ENCODE assay signal across 18 cellular contexts in genomic region chr19:17048885-17049453, GRCh38. TPM values are rescaled to one million over a fixed set of nuclear protein-coding genes. Genes with fewer than 3 reads are reported as not detected.
A peak's percentile ranks its signal among the peaks of the same experiment; 100 is the strongest.
DNase-seq lines count a peak whose midpoint lies in the region; ATAC-seq, FAIRE-seq and TF ChIP-seq lines count a peak whose summit lies in the region.
"Had no signal": no experiment of that assay in that cellular context is flagged by ENCODE, and none has a peak within 500 bp of the region (broad histone marks: within the 10 kb centered on the region; RNA-seq: fewer than 3 reads in every experiment).

No MANE protein-coding gene starts in this region.

- intact Hi-C loops in PC-9 (cut with micrococcal nuclease; ENCODE audit: unreplicated experiment): no loop called here
- intact Hi-C loops in sciatic nerve (cut with DNase I): no loop called here

- POLR2A ChIA-PET in PC-9 (lab: Charles Lee; ENCODE audit: unreplicated experiment): no interaction called here

- no peak overlapping the region for H2BK120ac ChIP-seq in mesenchymal stem cell (ENCODE audit: low read depth, low read length)

- H3K4me3 ChIP-seq in PC-9 (no peak overlapping the region), bronchial epithelial cell (ENCODE audit: low read depth, low read length) (no peak overlapping the region), mesenchymal stem cell (ENCODE audit: insufficient read depth in 1 of 2, low read depth in 1 of 2, low read length in 2 of 2) (no peak overlapping the region)

- H2AFZ ChIP-seq in PC-9 (no peak overlapping the region), mesenchymal stem cell (ENCODE audit: low read depth, low read length) (no peak overlapping the region)

- H3K27me3 ChIP-seq in PC-9 (ENCODE audit: insufficient read depth, low read depth): no peaks in the 10 kb centered on the region
- no peaks in the 10 kb centered on the region for H3K27me3 ChIP-seq in bronchial epithelial cell (ENCODE audit: control insufficient read depth, insufficient read depth, low read length)
- peaks cover 1 to 6% of the 10 kb centered on the region in 2 experiments for H3K27me3 ChIP-seq in mesenchymal stem cell (ENCODE audit: control insufficient read depth in 1 of 2, insufficient read depth in 1 of 2, low read length in 2 of 2)

- H3K4ac ChIP-seq in mesenchymal stem cell (ENCODE audit: low read depth in 1 of 2, low read length in 2 of 2): no peak overlapping the region

- WGBS in mesenchymal stem cell: 89% methylated on average over 16 of the region's 16 CpGs

- no peak overlapping the region for H3K23ac ChIP-seq in mesenchymal stem cell (ENCODE audit: low read length in 2 of 2)

- DNase-seq in PC-9 (no peak), bronchial epithelial cell (ENCODE audit: low read depth) (no peak), mesenchymal stem cell (no peak), sciatic nerve (ENCODE audit: low spot score) (no peak), NCI-H2107 treated with DMSO at 0.1 percent for 48 hours (lab: John Stamatoyannopoulos, UW; ENCODE audit: unreplicated experiment) (no peak), T-helper 2 cell (no peak), NCI-H82 (lab: John Stamatoyannopoulos, UW) (no peak)
- DNase-seq: CD8-positive, alpha-beta T cell; COR-L47; DMS153; DMS79 treated with DMSO at 0.1 percent for 48 hours had no signal

- H3K9me3 ChIP-seq in PC-9 (ENCODE audit: insufficient read depth, low read depth) (no peaks in the 10 kb centered on the region), mesenchymal stem cell (ENCODE audit: control insufficient read depth, low read length) (no peaks in the 10 kb centered on the region)

- H3K4me2 ChIP-seq in PC-9 (peak overlapping the region; percentile 30), mesenchymal stem cell (ENCODE audit: low read length, poor library complexity, severe bottlenecking) (no peak overlapping the region)

- 0 out of 2 replicates have a peak, but pooled peaks cover 7% of the 10 kb centered on the region for H3K36me3 ChIP-seq in PC-9 (ENCODE audit: low read depth)
- H3K36me3 ChIP-seq in bronchial epithelial cell (ENCODE audit: control insufficient read depth, insufficient read depth, low read length): no peaks in the 10 kb centered on the region
- peaks cover 11% of the 10 kb centered on the region in 2 experiments for H3K36me3 ChIP-seq in mesenchymal stem cell (ENCODE audit: control insufficient read depth in 1 of 2, insufficient read depth in 2 of 2, low read depth in 1 of 2, low read length in 2 of 2)

- no peak overlapping the region for H3K18ac ChIP-seq in mesenchymal stem cell (ENCODE audit: low read depth in 1 of 2, low read length in 2 of 2)

- no peak overlapping the region for H3K14ac ChIP-seq in mesenchymal stem cell (ENCODE audit: low read length in 2 of 2)

- H4K91ac ChIP-seq in mesenchymal stem cell (ENCODE audit: low read length): no peak overlapping the region

- no peak overlapping the region for H2AK5ac ChIP-seq in mesenchymal stem cell (ENCODE audit: low read length, severe bottlenecking)

- no peaks in the 10 kb centered on the region for H3K79me1 ChIP-seq in mesenchymal stem cell (replicated peaks; ENCODE audit: low read length, poor library complexity, severe bottlenecking)

- peak overlapping the region; percentile 11 for H3K9ac ChIP-seq in mesenchymal stem cell (ENCODE audit: low read length)

- H2BK5ac ChIP-seq in mesenchymal stem cell (ENCODE audit: low read depth, low read length, poor library complexity, severe bottlenecking): no peak overlapping the region

- H2BK12ac ChIP-seq in mesenchymal stem cell (ENCODE audit: low read length in 2 of 2): no peak overlapping the region

- CTCF ChIA-PET in PC-9 (lab: Charles Lee): no interaction called here

- TF ChIP-seq CTCF in PC-9 (conservative IDR thresholded peaks at IDR 0.05) (no peak), bronchial epithelial cell (IDR thresholded peaks at IDR 0.05; ENCODE audit: insufficient read depth, low read length, severe bottlenecking) (no peak)

- ATAC-seq in sciatic nerve: peak; percentile 50
- ATAC-seq: CD8-positive, alpha-beta T cell had no signal

- H3K79me2 ChIP-seq in PC-9 (ENCODE audit: low read depth): no peaks in the 10 kb centered on the region

- peak; percentile 43 for FAIRE-seq in bronchial epithelial cell (lab: Jason Lieb, UNC)
- FAIRE-seq: A204.1, D721Med, G401.6, GM12891, GM19239, H1 had no signal

- no peak overlapping the region for H2BK15ac ChIP-seq in mesenchymal stem cell (ENCODE audit: low read depth, poor library complexity, severe bottlenecking)

- no peaks in the 10 kb centered on the region for H4K20me1 ChIP-seq in PC-9 (ENCODE audit: insufficient read depth)

- H3K27ac ChIP-seq in PC-9 (peak overlapping the region; percentile 38), mesenchymal stem cell (ENCODE audit: low read length, poor library complexity, severe bottlenecking) (no peak overlapping the region)
- H3K27ac ChIP-seq: HL-60 had no signal

- H4K8ac ChIP-seq in mesenchymal stem cell (ENCODE audit: low read length): peak overlapping the region; percentile 42

- H3F3A ChIP-seq in PC-9 (ENCODE audit: insufficient read depth, low read depth): peaks cover 37% of the 10 kb centered on the region

- BruUV-seq in PC-9 (replicated peaks; lab: Mats Ljungman, UMichigan): no TSS peak

- H3K9me2 ChIP-seq in PC-9 (ENCODE audit: insufficient read depth): no peaks in the 10 kb centered on the region

- H3K4me1 ChIP-seq in PC-9 (replicated peaks; ENCODE audit: insufficient read depth) (peaks cover 12% of the 10 kb centered on the region), mesenchymal stem cell (ENCODE audit: control insufficient read depth, insufficient read depth, low read depth, low read length) (peaks cover 3% of the 10 kb centered on the region)

RNA-seq across cellular contexts. Expression of gene CPAMD8, which starts 22.4 kb away (rescaled TPM):
- total RNA-seq in PC-9 (2021) (23.7 and 25.8 TPM in 2 replicates), bronchial epithelial cell (0.53 and 1.9 TPM in 2 replicates), sciatic nerve (9.6 TPM)
- 3.7 TPM for polyA plus RNA-seq in mesenchymal stem cell (2013, experiment 1 of 2)
- 3.3 TPM for polyA plus RNA-seq in mesenchymal stem cell (2013, experiment 2 of 2)

RNA-seq across cellular contexts. Expression of gene HAUS8, which starts 26.3 kb away (rescaled TPM):
- 26.5 and 30.8 TPM in 2 replicates for total RNA-seq in PC-9 (2021)
- 1.3 and 1.7 TPM in 2 replicates for total RNA-seq in bronchial epithelial cell
- 5.1 TPM for polyA plus RNA-seq in mesenchymal stem cell (2013, experiment 1 of 2)
- 6.6 TPM for polyA plus RNA-seq in mesenchymal stem cell (2013, experiment 2 of 2)
- 5.9 TPM for total RNA-seq in sciatic nerve

RNA-seq across cellular contexts. Expression of gene MYO9B, which starts 26.6 kb away (rescaled TPM):
- total RNA-seq in PC-9 (2021): 81.2 and 103 TPM in 2 replicates
- total RNA-seq in bronchial epithelial cell: 15.5 and 21.9 TPM in 2 replicates
- polyA plus RNA-seq in mesenchymal stem cell (2013, experiment 1 of 2): 49.4 TPM
- 51.6 TPM for polyA plus RNA-seq in mesenchymal stem cell (2013, experiment 2 of 2)
- total RNA-seq in sciatic nerve: 90.7 TPM
